In the genomic region with DNA sequence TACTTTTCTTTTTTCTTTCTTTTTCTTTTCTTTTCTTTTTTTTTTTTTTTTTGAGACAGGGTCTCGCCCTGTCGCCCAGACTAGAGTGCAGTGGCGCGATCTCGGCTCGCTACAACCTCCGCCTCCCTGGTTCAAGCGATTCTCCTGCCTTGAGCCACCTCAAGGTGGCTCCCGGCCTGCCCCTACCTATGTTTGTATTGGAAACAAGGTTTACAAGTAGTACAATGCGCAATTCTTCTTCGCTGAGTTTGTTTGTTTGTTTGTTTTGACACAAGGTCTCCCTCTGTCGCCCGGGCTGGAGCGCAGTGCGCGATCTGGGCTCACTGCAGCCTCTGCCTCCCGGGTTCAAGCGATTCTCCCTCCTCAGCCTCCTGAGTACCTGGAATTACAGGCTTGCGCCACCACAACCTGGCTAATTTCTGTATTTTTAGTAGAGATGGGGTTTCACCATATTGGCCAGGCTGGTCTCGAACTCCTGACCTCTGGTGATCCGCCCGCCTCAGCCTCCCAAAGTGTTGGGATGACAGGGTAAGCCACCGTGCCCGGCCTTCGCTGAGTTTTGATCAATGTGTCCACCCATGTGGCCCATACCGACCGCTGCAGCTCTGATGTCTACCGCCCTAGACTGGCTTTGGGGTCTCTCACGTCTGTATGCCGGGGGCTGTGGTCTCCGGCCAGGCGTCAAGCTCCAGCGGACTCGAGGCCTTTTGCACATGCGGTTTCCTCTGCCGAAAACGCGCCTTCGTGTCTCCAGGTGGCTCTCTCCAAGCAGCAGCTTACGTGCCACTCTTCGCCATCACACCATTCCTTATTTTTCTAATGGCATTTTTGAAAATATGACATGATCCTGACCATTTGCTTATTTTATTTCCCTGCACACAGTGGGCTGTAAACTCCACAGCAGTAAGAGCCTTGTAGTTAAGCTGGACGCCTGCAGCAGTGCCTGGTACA, we compare ENCODE assay signal across 8 cellular contexts. TPM values are rescaled to one million over a fixed set of nuclear protein-coding genes. Genes with fewer than 3 reads are reported as not detected.
DNase-seq lines count a peak whose midpoint lies in the region; ATAC-seq and TF ChIP-seq lines count a peak whose summit lies in the region.

No MANE protein-coding gene starts in this region.

- ATAC-seq in activated CD4-positive, alpha-beta T cell treated with anti-CD3 and anti-CD28 coated beads for 36 hours, result no peak
- no peak for ATAC-seq in WTC11
- ATAC-seq in GM18505 (IDR thresholded peaks at IDR 0.05; ENCODE audit: unreplicated experiment), result no peak
- ATAC-seq in GM18870 (IDR thresholded peaks at IDR 0.05; ENCODE audit: unreplicated experiment), result no peak

- POLR2A ChIA-PET in activated CD4-positive, alpha-beta T cell treated with anti-CD3 and anti-CD28 coated beads for 36 hours (lab: Charles Lee), result interaction anchor here (0.6 to 1.5 kb wide), 2 partner anchors 40 to 250 kb away, joined by 3 read pairs; no protein-coding TSS in a partner anchor
- POLR2A ChIA-PET in WTC11 (lab: Charles Lee), result interaction anchor here (1.2 to 1.4 kb wide), 2 partner anchors 11 to 15 kb away, joined by 3 to 7 read pairs; no protein-coding TSS in a partner anchor

- H3K4me1 ChIP-seq in iPS-15b (ENCODE audit: control insufficient read depth, insufficient read depth, low read length), result peaks cover 6% of the 10 kb centered on the region
- H3K4me1 ChIP-seq in stomach smooth muscle (ENCODE audit: control insufficient read depth, insufficient read depth, low read length), result peaks cover 50% of the 10 kb centered on the region

- H3K27ac ChIP-seq in stomach smooth muscle (ENCODE audit: low read length), result peak overlapping the region; percentile 55

- no peak for TF ChIP-seq CTCF in WTC11 (IDR thresholded peaks at IDR 0.05)

- TF ChIP-seq POLR2A in GM18505 (IDR thresholded peaks at IDR 0.05; ENCODE audit: borderline replicate concordance, extremely low read depth, insufficient read depth, insufficient read length), result no peak

- no peaks in the 10 kb centered on the region for H3K36me3 ChIP-seq in iPS-15b (ENCODE audit: control insufficient read depth, insufficient read depth, low read length)
- no peaks in the 10 kb centered on the region for H3K36me3 ChIP-seq in stomach smooth muscle (ENCODE audit: control insufficient read depth in 2 of 2, insufficient read depth in 2 of 2, low read length in 2 of 2)

- H3K9ac ChIP-seq in iPS-15b (ENCODE audit: low read depth, low read length), result no peak overlapping the region
- peak overlapping the region in 1 of 2 donors; percentile 5 for H3K9ac ChIP-seq in stomach smooth muscle (ENCODE audit: low read length in 2 of 2)

- H3K4me3 ChIP-seq in iPS-15b (ENCODE audit: low read depth, low read length) (peak overlapping the region; percentile 71), stomach smooth muscle (ENCODE audit: low read length in 2 of 2) (peak overlapping the region in 1 of 2 donors; percentile 52)

- peaks cover 23% of the 10 kb centered on the region for H3K4me1 Mint-ChIP-seq in activated CD4-positive, alpha-beta T cell treated with anti-CD3 and anti-CD28 coated beads for 36 hours
- H3K4me1 Mint-ChIP-seq in WTC11, result peaks cover 23% of the 10 kb centered on the region

- H3K9me3 ChIP-seq in iPS-15b (ENCODE audit: control insufficient read depth, insufficient read depth, low read length) (no peaks in the 10 kb centered on the region), stomach smooth muscle (ENCODE audit: control insufficient read depth in 2 of 2, low read length in 2 of 2) (no peaks in the 10 kb centered on the region)

- peak overlapping the region; percentile 59 for H3K4me3 Mint-ChIP-seq in activated CD4-positive, alpha-beta T cell treated with anti-CD3 and anti-CD28 coated beads for 36 hours
- peak overlapping the region; percentile 70 for H3K4me3 Mint-ChIP-seq in WTC11

- H3K27ac Mint-ChIP-seq in activated CD4-positive, alpha-beta T cell treated with anti-CD3 and anti-CD28 coated beads for 36 hours, result no peak overlapping the region
- H3K27ac Mint-ChIP-seq in WTC11, result peak overlapping the region; percentile 45; the same call in 1 of the 2 replicates

- H3K36me3 Mint-ChIP-seq in activated CD4-positive, alpha-beta T cell treated with anti-CD3 and anti-CD28 coated beads for 36 hours (ENCODE audit: low read depth), result no peaks in the 10 kb centered on the region
- no peaks in the 10 kb centered on the region for H3K36me3 Mint-ChIP-seq in WTC11

- CTCF ChIA-PET in activated CD4-positive, alpha-beta T cell treated with anti-CD3 and anti-CD28 coated beads for 36 hours (lab: Charles Lee), result interaction anchor here (0.7 to 2.3 kb wide), 19 partner anchors 9 to 393 kb away, joined by 3 to 45 read pairs (median 5); a partner anchor contains a TSS
- CTCF ChIA-PET in WTC11 (lab: Charles Lee), result interaction anchor here (0.7 to 4.1 kb wide), 25 partner anchors 7 to 249 kb away, joined by 3 to 119 read pairs (median 4); a partner anchor contains a TSS

- DNase-seq in activated CD4-positive, alpha-beta T cell treated with anti-CD3 and anti-CD28 coated beads for 36 hours, result no peak
- DNase-seq in activated CD4-positive, alpha-beta T cell treated with anti-CD3 and anti-CD28 coated beads, Interleukin-2, amount 50 U/mL, for 48 hours, result no peak
- no peak for DNase-seq in WTC11 (ENCODE audit: low spot score)
- DNase-seq in effector CD8-positive, alpha-beta T cell (lab: John Stamatoyannopoulos, UW), result no peak

- no peaks in the 10 kb centered on the region for H3K9me3 Mint-ChIP-seq in activated CD4-positive, alpha-beta T cell treated with anti-CD3 and anti-CD28 coated beads for 36 hours (ENCODE audit: low read depth)
- no peaks in the 10 kb centered on the region for H3K9me3 Mint-ChIP-seq in WTC11

- H3K27me3 ChIP-seq in iPS-15b (ENCODE audit: control insufficient read depth, insufficient read depth, low read length) (peaks cover 6% of the 10 kb centered on the region), stomach smooth muscle (ENCODE audit: control insufficient read depth in 1 of 2, insufficient read depth in 2 of 2, low read length in 2 of 2) (peaks cover 0 to 14% of the 10 kb centered on the region in 2 donors)

- H3K27me3 Mint-ChIP-seq in activated CD4-positive, alpha-beta T cell treated with anti-CD3 and anti-CD28 coated beads for 36 hours, result peaks cover 19% of the 10 kb centered on the region
- peaks cover 78% of the 10 kb centered on the region for H3K27me3 Mint-ChIP-seq in WTC11 (ENCODE audit: low read depth)

- intact Hi-C loops in activated CD4-positive, alpha-beta T cell treated with anti-CD3 and anti-CD28 coated beads for 36 hours (cut with DNase I, micrococcal nuclease), result loop anchor here (1.0 to 10.0 kb wide), 6 partner anchors 15 to 249 kb away; a partner anchor contains a TSS

TF ChIP-seq in WTC11, 78 proteins besides CTCF, POLR2A, EP300 and RAD21 (continues in another document):
- TF ChIP-seq, protein P1, sequence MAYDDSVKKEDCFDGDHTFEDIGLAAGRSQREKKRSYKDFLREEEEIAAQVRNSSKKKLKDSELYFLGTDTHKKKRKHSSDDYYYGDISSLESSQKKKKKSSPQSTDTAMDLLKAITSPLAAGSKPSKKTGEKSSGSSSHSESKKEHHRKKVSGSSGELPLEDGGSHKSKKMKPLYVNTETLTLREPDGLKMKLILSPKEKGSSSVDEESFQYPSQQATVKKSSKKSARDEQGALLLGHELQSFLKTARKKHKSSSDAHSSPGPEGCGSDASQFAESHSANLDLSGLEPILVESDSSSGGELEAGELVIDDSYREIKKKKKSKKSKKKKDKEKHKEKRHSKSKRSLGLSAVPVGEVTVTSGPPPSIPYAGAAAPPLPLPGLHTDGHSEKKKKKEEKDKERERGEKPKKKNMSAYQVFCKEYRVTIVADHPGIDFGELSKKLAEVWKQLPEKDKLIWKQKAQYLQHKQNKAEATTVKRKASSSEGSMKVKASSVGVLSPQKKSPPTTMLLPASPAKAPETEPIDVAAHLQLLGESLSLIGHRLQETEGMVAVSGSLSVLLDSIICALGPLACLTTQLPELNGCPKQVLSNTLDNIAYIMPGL (CRISPR knock-in tag; IDR thresholded peaks at IDR 0.05), result no peak
- TF ChIP-seq ETV6 (CRISPR knock-in tag; IDR thresholded peaks at IDR 0.05) (no peak), CREM (CRISPR knock-in tag; IDR thresholded peaks at IDR 0.05) (no peak), TEAD1 (CRISPR knock-in tag; IDR thresholded peaks at IDR 0.05) (no peak)
- TF ChIP-seq, protein P2, sequence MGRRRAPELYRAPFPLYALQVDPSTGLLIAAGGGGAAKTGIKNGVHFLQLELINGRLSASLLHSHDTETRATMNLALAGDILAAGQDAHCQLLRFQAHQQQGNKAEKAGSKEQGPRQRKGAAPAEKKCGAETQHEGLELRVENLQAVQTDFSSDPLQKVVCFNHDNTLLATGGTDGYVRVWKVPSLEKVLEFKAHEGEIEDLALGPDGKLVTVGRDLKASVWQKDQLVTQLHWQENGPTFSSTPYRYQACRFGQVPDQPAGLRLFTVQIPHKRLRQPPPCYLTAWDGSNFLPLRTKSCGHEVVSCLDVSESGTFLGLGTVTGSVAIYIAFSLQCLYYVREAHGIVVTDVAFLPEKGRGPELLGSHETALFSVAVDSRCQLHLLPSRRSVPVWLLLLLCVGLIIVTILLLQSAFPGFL (CRISPR knock-in tag; IDR thresholded peaks at IDR 0.05; ENCODE audit: borderline replicate concordance), result no peak

RNA-seq across cellular contexts. Expression of a gene that starts 1.1 kb away (rescaled TPM):
- under 1 TPM; 0.34 to 0.67 TPM for total RNA-seq in activated CD4-positive, alpha-beta T cell treated with anti-CD3 and anti-CD28 coated beads for 36 hours
- total RNA-seq in WTC11 (2021), result 26.8 to 36.5 TPM (median 35.2 TPM) in 3 replicates

RNA-seq across cellular contexts. Expression of a gene that starts 11.9 kb away (rescaled TPM):
- 100 to 1,000 TPM; 780 to 934 TPM for total RNA-seq in activated CD4-positive, alpha-beta T cell treated with anti-CD3 and anti-CD28 coated beads for 36 hours
- total RNA-seq in WTC11 (2021), result 929 to 1,021 TPM (median 936 TPM) in 3 replicates

RNA-seq across cellular contexts. Expression of a gene that starts 14.0 kb away (rescaled TPM):
- total RNA-seq in activated CD4-positive, alpha-beta T cell treated with anti-CD3 and anti-CD28 coated beads for 36 hours, result under 1 TPM; 0.16 to 0.25 TPM
- total RNA-seq in WTC11 (2021), result 5.6 to 6.4 TPM (median 6.2 TPM) in 3 replicates

RNA-seq across cellular contexts. Expression of a gene that starts 19.7 kb away (rescaled TPM):
- 10 to 100 TPM; 31.3 to 56.1 TPM for total RNA-seq in activated CD4-positive, alpha-beta T cell treated with anti-CD3 and anti-CD28 coated beads for 36 hours
- 42.2 to 55.9 TPM (median 44.7 TPM) in 3 replicates for total RNA-seq in WTC11 (2021)

RNA-seq across cellular contexts. Expression of a gene that starts 33.2 kb away (rescaled TPM):
- under 1 TPM; 0.53 to 0.72 TPM for total RNA-seq in activated CD4-positive, alpha-beta T cell treated with anti-CD3 and anti-CD28 coated beads for 36 hours
- 131 to 136 TPM (median 136 TPM) in 3 replicates for total RNA-seq in WTC11 (2021)

Comparison
In these comparisons a context has a peak if more than half of its experiments do, and no peak if none do; other contexts are left out.
1. RNA of a gene that starts 1.1 kb away (total RNA-seq): 26.8 to 36.5 TPM in WTC11; 0.34 to 0.67 TPM in activated CD4-positive, alpha-beta T cell treated with anti-CD3 and anti-CD28 coated beads for 36 hours; every median in the first group is over 10 times any median in the second.